8 cellular contexts compared by ENCODE assay signal in the genomic region with DNA sequence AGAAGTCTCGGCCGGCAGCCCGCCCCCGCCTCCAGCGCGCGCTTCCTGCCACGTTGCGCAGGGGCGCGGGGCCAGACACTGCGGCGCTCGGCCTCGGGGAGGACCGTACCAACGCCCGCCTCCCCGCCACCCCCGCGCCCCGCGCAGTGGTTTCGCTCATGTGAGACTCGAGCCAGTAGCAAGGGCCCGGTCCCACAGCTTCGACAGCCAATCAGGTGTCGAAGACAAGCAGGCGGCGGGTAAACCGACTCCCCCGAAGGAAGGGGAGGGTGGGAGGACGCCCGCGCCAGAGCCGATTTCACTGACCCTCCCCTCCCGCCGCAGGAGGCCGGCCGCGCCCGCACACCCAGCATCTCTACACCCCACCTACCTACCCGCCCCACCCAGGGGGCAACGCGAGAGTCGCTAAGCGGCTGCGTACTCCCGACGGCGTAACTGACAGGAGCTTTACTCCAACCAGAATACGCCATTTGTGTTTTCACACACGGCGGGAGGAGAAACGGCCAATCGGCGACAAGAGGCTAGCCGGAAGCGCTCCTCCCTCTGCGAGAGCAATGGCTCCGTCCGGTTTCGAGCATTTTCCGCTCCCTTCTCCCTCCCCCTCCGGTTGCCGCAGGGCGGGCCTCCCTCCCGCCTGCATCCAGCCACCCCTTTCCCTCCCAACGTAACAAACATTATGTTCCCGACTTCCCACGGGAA. TPM values are rescaled to one million over a fixed set of nuclear protein-coding genes. Genes with fewer than 3 reads are reported as not detected.
DNase-seq lines count a peak whose midpoint lies in the region; ATAC-seq and TF ChIP-seq lines count a peak whose summit lies in the region.

No MANE protein-coding gene starts in this region.

- TF ChIP-seq CTCF in LNCaP clone FGC (IDR thresholded peaks at IDR 0.05; ENCODE audit: control insufficient read depth, extremely low read depth, insufficient read depth) (no peak), fibroblast of mammary gland (conservative IDR thresholded peaks at IDR 0.05; ENCODE audit: control insufficient read depth, insufficient read depth, low read depth, low read length) (no peak)

- H3K36me3 ChIP-seq in naive thymus-derived CD4-positive, alpha-beta T cell (ENCODE audit: control insufficient read depth in 2 of 3, insufficient read depth in 3 of 3, low read length in 3 of 3), result peaks cover 0 to 10% (median 6%) of the 10 kb centered on the region in 3 experiments

- peak overlapping the region; percentile 96 for H3K4me3 Mint-ChIP-seq in activated T-helper 2 cell treated with anti-CD3 and anti-CD28 coated beads, Interferon-gamma antibody, Interleukin-2, Interleukin-4, amounts not matched to agents 10 μg/mL and 5 μg/mL and 100 μg/mL, durations not matched to agents 14 hours and 24 hours and 36 hours (ENCODE audit: low read depth)
- H3K4me3 Mint-ChIP-seq in naive thymus-derived CD4-positive, alpha-beta T cell, result peak overlapping the region; percentile 89 to 100 (median 96)
- peak overlapping the region; percentile 98 for H3K4me3 Mint-ChIP-seq in stimulated activated memory B cell treated with anti-CD40 and anti-IgM and Interleukin-4, amounts not matched to agents 10 μg/mL and 1 μg/mL and 100 μg/mL, for 72 hours

- no peaks in the 10 kb centered on the region for H3K9me3 Mint-ChIP-seq in activated T-helper 2 cell treated with anti-CD3 and anti-CD28 coated beads, Interferon-gamma antibody, Interleukin-2, Interleukin-4, amounts not matched to agents 10 μg/mL and 5 μg/mL and 100 μg/mL, durations not matched to agents 14 hours and 24 hours and 36 hours
- H3K9me3 Mint-ChIP-seq in naive thymus-derived CD4-positive, alpha-beta T cell, result peaks cover 0 to 7% (median 0%) of the 10 kb centered on the region in 11 donors
- H3K9me3 Mint-ChIP-seq in stimulated activated memory B cell treated with anti-CD40 and anti-IgM and Interleukin-4, amounts not matched to agents 10 μg/mL and 1 μg/mL and 100 μg/mL, for 72 hours, result no peaks in the 10 kb centered on the region

- no peaks in the 10 kb centered on the region for H3K27me3 Mint-ChIP-seq in activated T-helper 2 cell treated with anti-CD3 and anti-CD28 coated beads, Interferon-gamma antibody, Interleukin-2, Interleukin-4, amounts not matched to agents 10 μg/mL and 5 μg/mL and 100 μg/mL, durations not matched to agents 14 hours and 24 hours and 36 hours (ENCODE audit: low read depth)
- peaks cover 0 to 2% (median 0%) of the 10 kb centered on the region in 5 donors for H3K27me3 Mint-ChIP-seq in naive thymus-derived CD4-positive, alpha-beta T cell
- no peaks in the 10 kb centered on the region for H3K27me3 Mint-ChIP-seq in stimulated activated memory B cell treated with anti-CD40 and anti-IgM and Interleukin-4, amounts not matched to agents 10 μg/mL and 1 μg/mL and 100 μg/mL, for 72 hours

- DNase-seq in Daoy (ENCODE audit: low read depth) (peak; percentile 98), H4 (ENCODE audit: low spot score) (peak; percentile 99), LNCaP clone FGC (ENCODE audit: low read depth) (peak; percentile 99), RPMI8226 (peak; percentile 98), fibroblast of mammary gland (ENCODE audit: low read depth) (peak; percentile 100)
- DNase-seq in activated T-helper 2 cell treated with anti-CD3 and anti-CD28 coated beads, Interferon-gamma antibody, Interleukin-2, Interleukin-4, amounts not matched to agents 10 μg/mL and 5 μg/mL and 100 μg/mL, durations not matched to agents 14 hours and 24 hours and 36 hours (ENCODE audit: low spot score), result peak; percentile 99
- peak; percentile 98 to 100 (median 99) for DNase-seq in naive thymus-derived CD4-positive, alpha-beta T cell

- intact Hi-C loops in activated T-helper 2 cell treated with anti-CD3 and anti-CD28 coated beads, Interferon-gamma antibody, Interleukin-2, Interleukin-4, amounts not matched to agents 10 μg/mL and 5 μg/mL and 100 μg/mL, durations not matched to agents 14 hours and 24 hours and 36 hours (cut with micrococcal nuclease), result loop anchor here (1.0 to 5.0 kb wide), 11 partner anchors 8 to 590 kb away; partner anchors contain the start of genes ARPC4, BRPF1, EMC3 and JAGN1
- intact Hi-C loops in naive thymus-derived CD4-positive, alpha-beta T cell (cut with micrococcal nuclease), result loop anchor here (1.0 to 10.0 kb wide), 18 partner anchors 11 to 925 kb away; partner anchors contain the start of genes BRPF1 (in 2 of the 2), JAGN1 (in 2 of the 2), MTMR14 (in 2 of the 2) and RAD18 (in 2 of the 2)

- H3K27ac ChIP-seq in naive thymus-derived CD4-positive, alpha-beta T cell (ENCODE audit: low read depth, low read length), result peak overlapping the region; percentile 82

- POLR2A ChIA-PET in naive thymus-derived CD4-positive, alpha-beta T cell (lab: Charles Lee), result interaction anchor here (0.6 to 6.4 kb wide), 28 partner anchors 8 to 845 kb away, joined by 3 to 150 read pairs (median 5); partner anchors contain the start of genes ARPC4, BRPF1, MTMR14 and OGG1

- ATAC-seq in naive thymus-derived CD4-positive, alpha-beta T cell, result peak; percentile 82
- ATAC-seq in stimulated activated memory B cell treated with anti-CD40 and anti-IgM and Interleukin-4, amounts not matched to agents 10 μg/mL and 1 μg/mL and 100 μg/mL, for 72 hours, result peak; percentile 88

- H3K36me3 Mint-ChIP-seq in activated T-helper 2 cell treated with anti-CD3 and anti-CD28 coated beads, Interferon-gamma antibody, Interleukin-2, Interleukin-4, amounts not matched to agents 10 μg/mL and 5 μg/mL and 100 μg/mL, durations not matched to agents 14 hours and 24 hours and 36 hours (ENCODE audit: low read depth), result peaks cover 66% of the 10 kb centered on the region
- peaks cover 4 to 26% (median 8%) of the 10 kb centered on the region in 5 donors for H3K36me3 Mint-ChIP-seq in naive thymus-derived CD4-positive, alpha-beta T cell
- peaks cover 37% of the 10 kb centered on the region for H3K36me3 Mint-ChIP-seq in stimulated activated memory B cell treated with anti-CD40 and anti-IgM and Interleukin-4, amounts not matched to agents 10 μg/mL and 1 μg/mL and 100 μg/mL, for 72 hours

- H3K4me1 Mint-ChIP-seq in activated T-helper 2 cell treated with anti-CD3 and anti-CD28 coated beads, Interferon-gamma antibody, Interleukin-2, Interleukin-4, amounts not matched to agents 10 μg/mL and 5 μg/mL and 100 μg/mL, durations not matched to agents 14 hours and 24 hours and 36 hours (ENCODE audit: low read depth), result peaks cover 56% of the 10 kb centered on the region
- peaks cover 59 to 80% (median 75%) of the 10 kb centered on the region in 7 donors for H3K4me1 Mint-ChIP-seq in naive thymus-derived CD4-positive, alpha-beta T cell
- H3K4me1 Mint-ChIP-seq in stimulated activated memory B cell treated with anti-CD40 and anti-IgM and Interleukin-4, amounts not matched to agents 10 μg/mL and 1 μg/mL and 100 μg/mL, for 72 hours, result peaks cover 67% of the 10 kb centered on the region

- peak overlapping the region; percentile 99 for H3K27ac Mint-ChIP-seq in activated T-helper 2 cell treated with anti-CD3 and anti-CD28 coated beads, Interferon-gamma antibody, Interleukin-2, Interleukin-4, amounts not matched to agents 10 μg/mL and 5 μg/mL and 100 μg/mL, durations not matched to agents 14 hours and 24 hours and 36 hours
- H3K27ac Mint-ChIP-seq in naive thymus-derived CD4-positive, alpha-beta T cell, result peak overlapping the region; percentile 90 to 100 (median 98)
- H3K27ac Mint-ChIP-seq in stimulated activated memory B cell treated with anti-CD40 and anti-IgM and Interleukin-4, amounts not matched to agents 10 μg/mL and 1 μg/mL and 100 μg/mL, for 72 hours, result peak overlapping the region; percentile 96

- H3K4me1 ChIP-seq in naive thymus-derived CD4-positive, alpha-beta T cell (ENCODE audit: control insufficient read depth in 2 of 2, insufficient read depth in 2 of 2, low read length in 2 of 2), result peaks cover 47 to 54% of the 10 kb centered on the region in 2 donors

- no peaks in the 10 kb centered on the region for H3K27me3 ChIP-seq in naive thymus-derived CD4-positive, alpha-beta T cell (ENCODE audit: control insufficient read depth in 2 of 2, insufficient read depth in 2 of 2, low read length in 2 of 2)

- H3K9me3 ChIP-seq in naive thymus-derived CD4-positive, alpha-beta T cell (ENCODE audit: control insufficient read depth in 2 of 3, low read length in 3 of 3), result no peaks in the 10 kb centered on the region

- H3K4me3 ChIP-seq in LNCaP clone FGC (ENCODE audit: low read depth, low read length), result peak overlapping the region; percentile 77
- H3K4me3 ChIP-seq in fibroblast of mammary gland (ENCODE audit: control insufficient read depth, low read depth, low read length), result peak overlapping the region; percentile 87
- H3K4me3 ChIP-seq in naive thymus-derived CD4-positive, alpha-beta T cell (ENCODE audit: low read length), result peak overlapping the region; percentile 85

- CTCF ChIA-PET in naive thymus-derived CD4-positive, alpha-beta T cell (lab: Charles Lee), result interaction anchor here (1.0 to 2.0 kb wide), 3 partner anchors 13 to 34 kb away, joined by 3 to 10 read pairs (median 3); partner anchors contain the start of gene THUMPD3

RNA-seq across cellular contexts. Expression of gene SETD5, which starts 0.6 kb away (rescaled TPM):
- total RNA-seq in Daoy (2014; rRNA removed; shearing (Covaris generic)), result 24.5 TPM in 2 replicates
- total RNA-seq in H4 (2014; rRNA removed; shearing (Covaris generic)), result 36.3 and 43.1 TPM in 2 replicates
- 146 and 148 TPM in 2 replicates for total RNA-seq in activated T-helper 2 cell treated with anti-CD3 and anti-CD28 coated beads, Interferon-gamma antibody, Interleukin-2, Interleukin-4, amounts not matched to agents 10 μg/mL and 5 μg/mL and 100 μg/mL, durations not matched to agents 14 hours and 24 hours and 36 hours
- 100 to 1,000 TPM; 120 to 157 (median 153) TPM for total RNA-seq in naive thymus-derived CD4-positive, alpha-beta T cell
- 10 to 100 TPM; 28.7 to 49.4 TPM for polyA plus RNA-seq in naive thymus-derived CD4-positive, alpha-beta T cell

RNA-seq across cellular contexts. Expression of gene THUMPD3, which starts 33.9 kb away (rescaled TPM):
- 65.4 and 67.9 TPM in 2 replicates for total RNA-seq in Daoy (2014; rRNA removed; shearing (Covaris generic))
- total RNA-seq in H4 (2014; rRNA removed; shearing (Covaris generic)), result 44.0 and 49.3 TPM in 2 replicates
- 56.5 and 57.7 TPM in 2 replicates for total RNA-seq in activated T-helper 2 cell treated with anti-CD3 and anti-CD28 coated beads, Interferon-gamma antibody, Interleukin-2, Interleukin-4, amounts not matched to agents 10 μg/mL and 5 μg/mL and 100 μg/mL, durations not matched to agents 14 hours and 24 hours and 36 hours
- total RNA-seq in naive thymus-derived CD4-positive, alpha-beta T cell, result 10 to 100 TPM; 39.4 to 54.8 (median 42.4) TPM
- polyA plus RNA-seq in naive thymus-derived CD4-positive, alpha-beta T cell, result 10 to 100 TPM; 24.1 to 25.9 TPM

Comparison
In these comparisons a context has a peak if more than half of its experiments do, and no peak if none do; other contexts are left out.
1. Peak in every context shown above with its lines: DNase-seq, ATAC-seq, H3K4me3 ChIP-seq and H3K27ac ChIP-seq.